16 cellular contexts compared by ENCODE assay signal in genomic region chr11:75810637-75811383, GRCh38. TPM values are rescaled to one million over a fixed set of nuclear protein-coding genes. Genes with fewer than 3 reads are reported as not detected.
DNase-seq lines count a peak whose midpoint lies in the region; ATAC-seq and TF ChIP-seq lines count a peak whose summit lies in the region.
"Had no signal": no experiment of that assay in that cellular context is flagged by ENCODE, and none has a peak within 500 bp of the region (broad histone marks: within the 10 kb centered on the region; RNA-seq: fewer than 3 reads in every experiment).

No MANE protein-coding gene starts in this region.

- no peaks in the 10 kb centered on the region for H3K36me3 ChIP-seq in GM23338 (ENCODE audit: insufficient read depth)
- H3K36me3 ChIP-seq in neuronal stem cell (replicated peaks in 1 of 2; ENCODE audit: control insufficient read depth in 2 of 2, insufficient read depth in 2 of 2, low read length in 2 of 2), result no peaks in the 10 kb centered on the region
- H3K36me3 ChIP-seq: BLaER1, right lobe of liver had no signal

- H3K36me3 Mint-ChIP-seq in GM23338 (ENCODE audit: low read depth), result no peaks in the 10 kb centered on the region
- H3K36me3 Mint-ChIP-seq: activated naive CD4-positive, alpha-beta T cell treated with anti-CD3 and anti-CD28 coated beads, Interleukin-2, amount 50 U/mL, for 24 hours; immature natural killer cell had no signal

- no peak overlapping the region for H3K14ac ChIP-seq in neuronal stem cell (ENCODE audit: low read length)

- no peak overlapping the region for H3K23ac ChIP-seq in neuronal stem cell (ENCODE audit: low read depth, low read length, poor library complexity)

- no peaks in the 10 kb centered on the region for H3K27me3 ChIP-seq in GM23338 (ENCODE audit: insufficient read depth)
- H3K27me3 ChIP-seq in neuronal stem cell (ENCODE audit: control insufficient read depth in 3 of 3, insufficient read depth in 3 of 3, low read depth in 1 of 3, low read length in 3 of 3), result peaks cover 0 to 7% (median 0%) of the 10 kb centered on the region in 3 experiments
- H3K27me3 ChIP-seq: BLaER1, right lobe of liver had no signal

- H3K4me2 ChIP-seq in GM23338 (no peak overlapping the region), neuronal stem cell (ENCODE audit: insufficient read depth, low read length, poor library complexity, severe bottlenecking) (no peak overlapping the region)
- H3K4me2 ChIP-seq: BLaER1 had no signal

- H3K18ac ChIP-seq in neuronal stem cell (ENCODE audit: low read length), result no peak overlapping the region

- no peak overlapping the region for H4K91ac ChIP-seq in neuronal stem cell (ENCODE audit: low read depth, low read length, poor library complexity)

- DNase-seq in GM13976 (ENCODE audit: low spot score), result peak; percentile 60
- no peak for DNase-seq in GM23338 (ENCODE audit: low spot score)
- DNase-seq in MV-4-11 (lab: John Stamatoyannopoulos, UW), result peak; percentile 73
- no peak for DNase-seq in neuronal stem cell (ENCODE audit: low spot score)
- DNase-seq in NCI-H2107 (lab: John Stamatoyannopoulos, UW), result no peak
- no peak for DNase-seq in NAMALWA (ENCODE audit: low spot score)
- DNase-seq in NCI-H345 (lab: John Stamatoyannopoulos, UW), result no peak
- DNase-seq: activated CD4-positive, CD25-positive, alpha-beta regulatory T cell; DND-41; immature natural killer cell; NK-92 treated with Interleukin-12 subunit alpha and Interleukin-12 subunit beta, amount 100 ng/mL, for 24 hours; right lobe of liver; stimulated activated CD4-positive, alpha-beta T cell treated with anti-CD3 and anti-CD28 coated beads, Interleukin-2, amount 100 ng/mL, for 48 hours had no signal

- peaks cover 2% of the 10 kb centered on the region for H3K27me3 Mint-ChIP-seq in GM23338 (ENCODE audit: insufficient read depth, low read depth, poor library complexity)
- H3K27me3 Mint-ChIP-seq: activated naive CD4-positive, alpha-beta T cell treated with anti-CD3 and anti-CD28 coated beads, Interleukin-2, amount 50 U/mL, for 24 hours had no signal

- H3K4me1 ChIP-seq in GM23338 (ENCODE audit: insufficient read depth), result peaks cover 7% of the 10 kb centered on the region; the same call in 1 of the 2 replicates
- H3K4me1 ChIP-seq in neuronal stem cell (ENCODE audit: control insufficient read depth in 2 of 2, insufficient read depth in 1 of 2, low read depth in 1 of 2, low read length in 2 of 2), result peaks cover 0 to 2% of the 10 kb centered on the region in 2 donors

- H3K27ac ChIP-seq in GM23338 (ENCODE audit: low read depth), result no peak overlapping the region
- no peak overlapping the region for H3K27ac ChIP-seq in neuronal stem cell (replicated peaks; ENCODE audit: low read length)
- H3K27ac ChIP-seq: BLaER1, right lobe of liver had no signal

- H2AFZ ChIP-seq in GM23338, result 0 out of 2 replicates have a peak overlapping the region, but pooled peaks have one; percentile 47
- H2AFZ ChIP-seq in neuronal stem cell (ENCODE audit: low read length), result peak overlapping the region; percentile 6

- H2BK15ac ChIP-seq in neuronal stem cell (ENCODE audit: low read length), result no peak overlapping the region

- H3K4me3 ChIP-seq in GM23338, result no peak overlapping the region
- H3K4me3 ChIP-seq in neuronal stem cell (ENCODE audit: low read length in 2 of 2), result no peak overlapping the region
- H3K4me3 ChIP-seq: BLaER1, right lobe of liver had no signal

- no peak overlapping the region for H3K27ac Mint-ChIP-seq in GM23338

- ATAC-seq in GM23338 (no peak), HG03025 (IDR thresholded peaks at IDR 0.05; ENCODE audit: low FRiP score, unreplicated experiment) (no peak)
- ATAC-seq: right lobe of liver had no signal

- in situ Hi-C loops in GM13976 (cut with MboI; ENCODE audit: low sequenced_read_pairs, unreplicated experiment), result no loop called here

- no peak overlapping the region for H2AK5ac ChIP-seq in neuronal stem cell (ENCODE audit: low read depth, low read length)

- no peak overlapping the region for H4K8ac ChIP-seq in neuronal stem cell (ENCODE audit: low read depth, low read length)

- H3K79me2 ChIP-seq in GM23338 (replicated peaks; ENCODE audit: insufficient read depth), result peaks cover 2% of the 10 kb centered on the region

- H3K9me3 ChIP-seq in neuronal stem cell (replicated peaks in 1 of 2; ENCODE audit: control insufficient read depth in 2 of 2, insufficient read depth in 1 of 2, low read depth in 1 of 2, low read length in 2 of 2), result no peaks in the 10 kb centered on the region
- H3K9me3 ChIP-seq: BLaER1, right lobe of liver had no signal

- no peak overlapping the region for H2BK5ac ChIP-seq in neuronal stem cell (ENCODE audit: low read length)

- H3K4me1 Mint-ChIP-seq in GM23338, result peaks cover 16% of the 10 kb centered on the region

- no peak overlapping the region for H3K9ac ChIP-seq in neuronal stem cell (ENCODE audit: low read depth, low read length, poor library complexity)
- H3K9ac ChIP-seq: BLaER1 had no signal

- H3K9me2 ChIP-seq in GM23338 (ENCODE audit: insufficient read depth), result no peaks in the 10 kb centered on the region

- TF ChIP-seq CTCF in GM13976 (IDR thresholded peaks at IDR 0.05; ENCODE audit: borderline replicate concordance, control extremely low read depth, extremely low read depth, insufficient read depth, missing control alignments), result no peak
- TF ChIP-seq CTCF in GM23338 (conservative IDR thresholded peaks at IDR 0.05; ENCODE audit: low read depth in 2 of 2), result no peak

- H3K9me3 Mint-ChIP-seq in GM23338, result no peaks in the 10 kb centered on the region
- H3K9me3 Mint-ChIP-seq: activated naive CD4-positive, alpha-beta T cell treated with anti-CD3 and anti-CD28 coated beads, Interleukin-2, amount 50 U/mL, for 24 hours; immature natural killer cell had no signal

- WGBS in neuronal stem cell (ENCODE audit: extremely low coverage in 2 of 2, insufficient read length in 2 of 2, insufficient replicate concordance in 1 of 2), 2 donors, result no CpG with 5 or more reads among the region's 8 CpGs

- no peaks in the 10 kb centered on the region for H3K79me1 ChIP-seq in neuronal stem cell (ENCODE audit: low read depth, low read length)

- H3K4me3 Mint-ChIP-seq in GM23338, result no peak overlapping the region
- H3K4me3 Mint-ChIP-seq: activated naive CD4-positive, alpha-beta T cell treated with anti-CD3 and anti-CD28 coated beads, Interleukin-2, amount 50 U/mL, for 24 hours; immature natural killer cell had no signal

- no peaks in the 10 kb centered on the region for H4K20me1 ChIP-seq in GM23338 (replicated peaks; ENCODE audit: insufficient read depth)
- H4K20me1 ChIP-seq: BLaER1 had no signal

- H2BK12ac ChIP-seq in neuronal stem cell (ENCODE audit: low read length), result no peak overlapping the region

- no peak overlapping the region for H3K4ac ChIP-seq in neuronal stem cell (ENCODE audit: low read length)

- H2BK120ac ChIP-seq in neuronal stem cell (ENCODE audit: low read depth, low read length), result no peak overlapping the region

- no peaks in the 10 kb centered on the region for H3F3A ChIP-seq in GM23338 (replicated peaks; ENCODE audit: low read depth)

TF ChIP-seq in GM23338, 12 proteins besides CTCF, POLR2A, EP300 and RAD21 (continues in another document):
- TF ChIP-seq JUNB (IDR thresholded peaks at IDR 0.05; ENCODE audit: unreplicated experiment), result no peak
- no peak for TF ChIP-seq EZH2 (IDR thresholded peaks at IDR 0.05; ENCODE audit: low read depth, unreplicated experiment)
- TF ChIP-seq ZNF114 (CRISPR knock-in tag; IDR thresholded peaks at IDR 0.05), result no peak

RNA-seq across cellular contexts. Expression of gene UVRAG, which starts 4.2 kb away (rescaled TPM):
- total RNA-seq in GM23338 (2014; rRNA removed; shearing (Covaris generic)), result 11.4 and 15.3 TPM in 2 replicates
- polyA plus RNA-seq in GM23338 (2016; fragmentation: Nextera tagmentation; extraction: Ambion mirVana), result 15.4 and 17.4 TPM in 2 replicates
- polyA plus RNA-seq in neuronal stem cell (2013, experiment 1 of 2), result 7.3 TPM
- polyA plus RNA-seq in neuronal stem cell (2013, experiment 2 of 2), result 7.4 TPM

RNA-seq across cellular contexts. Expression of gene DGAT2, which starts 42.2 kb away (rescaled TPM):
- total RNA-seq in GM23338 (2014; rRNA removed; shearing (Covaris generic)), result 1.6 and 2.6 TPM in 2 replicates
- 1.9 TPM in 2 replicates for polyA plus RNA-seq in GM23338 (2016; fragmentation: Nextera tagmentation; extraction: Ambion mirVana)
- polyA plus RNA-seq in neuronal stem cell (2013, experiment 1 of 2), result 1.9 TPM
- 2.0 TPM for polyA plus RNA-seq in neuronal stem cell (2013, experiment 2 of 2)

Comparison
In these comparisons a context has a peak if more than half of its experiments do, and no peak if none do; other contexts are left out.
1. DNase-seq: peak in GM13976 (single experiment) and MV-4-11 (single experiment); none in GM23338 (single experiment), neuronal stem cell (single experiment), NCI-H2107 (single experiment), NAMALWA (single experiment) and NCI-H345 (single experiment).